In genomic region chr4:39855909-39856512, GRCh38 we compare ENCODE assay signal across 14 cellular contexts.
DNase-seq lines count a peak whose midpoint lies in the region; ATAC-seq and TF ChIP-seq lines count a peak whose summit lies in the region.
"Had no signal": no experiment of that assay in that cellular context is flagged by ENCODE, and none has a peak within 500 bp of the region (broad histone marks: within the 10 kb centered on the region; RNA-seq: fewer than 3 reads in every experiment).

No MANE protein-coding gene starts in this region.

- DNase-seq in DMS53 treated with DMSO at 0.1 percent for 48 hours (lab: John Stamatoyannopoulos, UW; ENCODE audit: unreplicated experiment) (peak; percentile 3), LHCN-M2 (ENCODE audit: low read depth) (peak; percentile 57), astrocyte of the hippocampus (ENCODE audit: low read depth, low spot score) (peak; percentile 6), iris pigment epithelial cell (ENCODE audit: low read depth) (peak; percentile 70), coronary artery (ENCODE audit: low spot score) (no peak), esophagus muscularis mucosa (ENCODE audit: extremely low spot score) (no peak), pons (ENCODE audit: low spot score) (no peak)
- no peak for DNase-seq in effector memory CD8-positive, alpha-beta T cell
- DNase-seq: amniotic stem cell, islet precursor cell, NCI-H1417 treated with DMSO at 0.1 percent for 48 hours, NCI-H82 had no signal

- peaks cover 2 to 10% of the 10 kb centered on the region in 2 donors for H3K9me3 Mint-ChIP-seq in effector memory CD8-positive, alpha-beta T cell

- ATAC-seq in effector memory CD8-positive, alpha-beta T cell (replicated peaks): no peak

- H3K4me1 ChIP-seq in esophagus muscularis mucosa: no peaks in the 10 kb centered on the region

- H3K27me3 Mint-ChIP-seq in effector memory CD8-positive, alpha-beta T cell: no peaks in the 10 kb centered on the region

- 97% methylated on average over 1 of the region's 1 CpG for WGBS in esophagus muscularis mucosa

- peaks cover 25 to 58% (median 49%) of the 10 kb centered on the region in 4 donors for H3K36me3 ChIP-seq in esophagus muscularis mucosa

- peaks cover 0 to 4% of the 10 kb centered on the region in 2 donors for H3K4me1 Mint-ChIP-seq in effector memory CD8-positive, alpha-beta T cell (ENCODE audit: low read depth in 2 of 2)
- H3K4me1 Mint-ChIP-seq: neural crest cell had no signal

- TF ChIP-seq EP300 in esophagus muscularis mucosa (IDR thresholded peaks at IDR 0.05): no peak

- TF ChIP-seq POLR2A in esophagus muscularis mucosa (IDR thresholded peaks at IDR 0.05; ENCODE audit: low read depth): no peak

- H3K27ac Mint-ChIP-seq in effector memory CD8-positive, alpha-beta T cell: peak overlapping the region in 1 of 2 donors; percentile 44
- H3K27ac Mint-ChIP-seq: T-helper 1 cell treated with Interleukin-12 subunit alpha and Interleukin-12 subunit beta and Interleukin-4 antibody, amounts not matched to agents 30 μg/mL and 1 μg/mL, for 36 hours had no signal

- no peak overlapping the region for H3K27ac ChIP-seq in coronary artery
- no peak overlapping the region for H3K27ac ChIP-seq in esophagus muscularis mucosa (replicated peaks in 1 of 4)

- H3K4me3 ChIP-seq in coronary artery (no peak overlapping the region), esophagus muscularis mucosa (no peak overlapping the region)

- H3K27me3 ChIP-seq in esophagus muscularis mucosa: no peaks in the 10 kb centered on the region

- H3K9me3 ChIP-seq in esophagus muscularis mucosa: peaks cover 0 to 7% (median 0%) of the 10 kb centered on the region in 4 donors

- no peak overlapping the region for H3K4me3 Mint-ChIP-seq in effector memory CD8-positive, alpha-beta T cell
- H3K4me3 Mint-ChIP-seq: neural crest cell; T-helper 1 cell treated with Interleukin-12 subunit alpha and Interleukin-12 subunit beta and Interleukin-4 antibody, amounts not matched to agents 30 μg/mL and 1 μg/mL, for 36 hours had no signal

- peaks cover 53% of the 10 kb centered on the region for H3K36me3 Mint-ChIP-seq in effector memory CD8-positive, alpha-beta T cell (ENCODE audit: insufficient read depth)

- TF ChIP-seq CTCF in coronary artery (IDR thresholded peaks at IDR 0.05) (no peak), esophagus muscularis mucosa (IDR thresholded peaks at IDR 0.05) (no peak)

- intact Hi-C loops in esophagus muscularis mucosa (cut with DNase I): no loop called here

Comparison
In these comparisons a context has a peak if more than half of its experiments do, and no peak if none do; other contexts are left out.
1. DNase-seq: peak in DMS53 treated with DMSO at 0.1 percent for 48 hours (single experiment), LHCN-M2 (single experiment), astrocyte of the hippocampus (single experiment) and iris pigment epithelial cell (single experiment); none in coronary artery (single experiment), effector memory CD8-positive, alpha-beta T cell (0 of 3), esophagus muscularis mucosa (single experiment) and pons (single experiment).